ENCODE assay signal across 1 cellular context in the genomic region with DNA sequence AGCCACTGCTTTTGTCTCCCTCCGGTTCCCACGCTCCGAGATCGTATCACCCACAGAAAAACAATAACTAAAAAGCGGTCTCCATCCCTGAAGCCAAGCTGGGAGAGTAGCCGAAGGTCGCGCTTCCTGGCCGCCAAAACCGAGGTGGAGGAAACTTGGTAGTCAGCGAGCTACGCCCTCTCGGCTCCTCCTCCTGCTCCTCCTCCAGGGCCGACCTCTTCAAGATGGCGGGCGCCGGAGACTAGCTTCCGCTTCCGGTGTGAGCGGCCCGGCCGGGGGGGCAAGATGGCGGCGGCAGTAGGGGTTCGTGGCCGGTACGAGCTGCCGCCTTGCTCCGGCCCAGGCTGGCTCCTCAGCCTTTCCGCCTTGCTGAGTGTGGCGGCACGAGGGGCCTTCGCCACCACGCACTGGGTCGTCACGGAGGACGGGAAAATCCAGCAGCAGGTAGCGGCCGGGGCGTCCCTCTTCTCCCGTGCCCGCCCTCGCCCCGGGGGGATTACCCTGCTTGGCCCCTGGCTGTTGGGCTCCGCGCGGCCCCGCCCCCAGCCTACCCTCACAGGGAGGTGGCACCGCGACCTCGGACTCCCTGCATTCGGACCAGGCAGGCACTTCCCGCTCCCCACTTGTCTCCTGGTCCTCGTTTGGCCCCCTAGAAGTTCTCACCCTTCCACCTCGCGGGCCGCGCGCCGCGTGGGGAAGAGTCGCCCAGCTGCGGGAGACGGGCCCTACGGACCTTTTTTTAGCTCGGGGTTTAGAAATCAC.
A peak's percentile ranks its signal among the peaks of the same experiment; 100 is the strongest.
TF ChIP-seq lines count a peak whose summit lies in the region.

A gene with protein sequence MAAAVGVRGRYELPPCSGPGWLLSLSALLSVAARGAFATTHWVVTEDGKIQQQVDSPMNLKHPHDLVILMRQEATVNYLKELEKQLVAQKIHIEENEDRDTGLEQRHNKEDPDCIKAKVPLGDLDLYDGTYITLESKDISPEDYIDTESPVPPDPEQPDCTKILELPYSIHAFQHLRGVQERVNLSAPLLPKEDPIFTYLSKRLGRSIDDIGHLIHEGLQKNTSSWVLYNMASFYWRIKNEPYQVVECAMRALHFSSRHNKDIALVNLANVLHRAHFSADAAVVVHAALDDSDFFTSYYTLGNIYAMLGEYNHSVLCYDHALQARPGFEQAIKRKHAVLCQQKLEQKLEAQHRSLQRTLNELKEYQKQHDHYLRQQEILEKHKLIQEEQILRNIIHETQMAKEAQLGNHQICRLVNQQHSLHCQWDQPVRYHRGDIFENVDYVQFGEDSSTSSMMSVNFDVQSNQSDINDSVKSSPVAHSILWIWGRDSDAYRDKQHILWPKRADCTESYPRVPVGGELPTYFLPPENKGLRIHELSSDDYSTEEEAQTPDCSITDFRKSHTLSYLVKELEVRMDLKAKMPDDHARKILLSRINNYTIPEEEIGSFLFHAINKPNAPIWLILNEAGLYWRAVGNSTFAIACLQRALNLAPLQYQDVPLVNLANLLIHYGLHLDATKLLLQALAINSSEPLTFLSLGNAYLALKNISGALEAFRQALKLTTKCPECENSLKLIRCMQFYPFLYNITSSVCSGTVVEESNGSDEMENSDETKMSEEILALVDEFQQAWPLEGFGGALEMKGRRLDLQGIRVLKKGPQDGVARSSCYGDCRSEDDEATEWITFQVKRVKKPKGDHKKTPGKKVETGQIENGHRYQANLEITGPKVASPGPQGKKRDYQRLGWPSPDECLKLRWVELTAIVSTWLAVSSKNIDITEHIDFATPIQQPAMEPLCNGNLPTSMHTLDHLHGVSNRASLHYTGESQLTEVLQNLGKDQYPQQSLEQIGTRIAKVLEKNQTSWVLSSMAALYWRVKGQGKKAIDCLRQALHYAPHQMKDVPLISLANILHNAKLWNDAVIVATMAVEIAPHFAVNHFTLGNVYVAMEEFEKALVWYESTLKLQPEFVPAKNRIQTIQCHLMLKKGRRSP (plus strand): TSS at position 251 of the 762 bp plus-strand sequence. CDS start 35 bp downstream, at position 286.

TF ChIP-seq in HepG2, 621 proteins besides CTCF, POLR2A, EP300 and RAD21 (continued from another document and continues in another):
- TF ChIP-seq, protein P1, sequence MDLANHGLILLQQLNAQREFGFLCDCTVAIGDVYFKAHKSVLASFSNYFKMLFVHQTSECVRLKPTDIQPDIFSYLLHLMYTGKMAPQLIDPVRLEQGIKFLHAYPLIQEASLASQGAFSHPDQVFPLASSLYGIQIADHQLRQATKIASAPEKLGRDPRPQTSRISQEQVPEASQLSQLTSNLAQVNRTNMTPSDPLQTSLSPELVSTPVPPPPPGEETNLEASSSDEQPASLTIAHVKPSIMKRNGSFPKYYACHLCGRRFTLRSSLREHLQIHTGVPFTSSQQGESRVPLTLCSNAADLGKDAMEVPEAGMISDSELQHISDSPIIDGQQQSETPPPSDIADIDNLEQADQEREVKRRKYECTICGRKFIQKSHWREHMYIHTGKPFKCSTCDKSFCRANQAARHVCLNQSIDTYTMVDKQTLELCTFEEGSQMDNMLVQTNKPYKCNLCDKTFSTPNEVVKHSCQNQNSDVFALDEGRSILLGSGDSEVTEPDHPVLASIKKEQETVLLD (CRISPR knock-in tag; IDR thresholded peaks at IDR 0.05; ENCODE audit: low read depth) = peak; percentile 36; the same call in 1 of the 2 replicates
- TF ChIP-seq SP1 (IDR thresholded peaks at IDR 0.05) = no peak
- TF ChIP-seq SP1 (CRISPR knock-in tag; IDR thresholded peaks at IDR 0.05) = peak; percentile 54
- peak; percentile 13; the same call in 1 of the 2 replicates for TF ChIP-seq ZKSCAN8 (CRISPR knock-in tag; IDR thresholded peaks at IDR 0.05; ENCODE audit: borderline replicate concordance)
- TF ChIP-seq, protein P2, sequence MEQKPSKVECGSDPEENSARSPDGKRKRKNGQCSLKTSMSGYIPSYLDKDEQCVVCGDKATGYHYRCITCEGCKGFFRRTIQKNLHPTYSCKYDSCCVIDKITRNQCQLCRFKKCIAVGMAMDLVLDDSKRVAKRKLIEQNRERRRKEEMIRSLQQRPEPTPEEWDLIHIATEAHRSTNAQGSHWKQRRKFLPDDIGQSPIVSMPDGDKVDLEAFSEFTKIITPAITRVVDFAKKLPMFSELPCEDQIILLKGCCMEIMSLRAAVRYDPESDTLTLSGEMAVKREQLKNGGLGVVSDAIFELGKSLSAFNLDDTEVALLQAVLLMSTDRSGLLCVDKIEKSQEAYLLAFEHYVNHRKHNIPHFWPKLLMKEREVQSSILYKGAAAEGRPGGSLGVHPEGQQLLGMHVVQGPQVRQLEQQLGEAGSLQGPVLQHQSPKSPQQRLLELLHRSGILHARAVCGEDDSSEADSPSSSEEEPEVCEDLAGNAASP (CRISPR knock-in tag; IDR thresholded peaks at IDR 0.05; ENCODE audit: borderline replicate concordance) = peak; percentile 61
- TF ChIP-seq ZSCAN31 (CRISPR knock-in tag; IDR thresholded peaks at IDR 0.05; ENCODE audit: low read depth) = peak; percentile 89
- 0 out of 2 replicates have a peak, but pooled peaks have one; percentile 57 for TF ChIP-seq CENPT (CRISPR knock-in tag; IDR thresholded peaks at IDR 0.05; ENCODE audit: low read depth)
- TF ChIP-seq, protein P3, sequence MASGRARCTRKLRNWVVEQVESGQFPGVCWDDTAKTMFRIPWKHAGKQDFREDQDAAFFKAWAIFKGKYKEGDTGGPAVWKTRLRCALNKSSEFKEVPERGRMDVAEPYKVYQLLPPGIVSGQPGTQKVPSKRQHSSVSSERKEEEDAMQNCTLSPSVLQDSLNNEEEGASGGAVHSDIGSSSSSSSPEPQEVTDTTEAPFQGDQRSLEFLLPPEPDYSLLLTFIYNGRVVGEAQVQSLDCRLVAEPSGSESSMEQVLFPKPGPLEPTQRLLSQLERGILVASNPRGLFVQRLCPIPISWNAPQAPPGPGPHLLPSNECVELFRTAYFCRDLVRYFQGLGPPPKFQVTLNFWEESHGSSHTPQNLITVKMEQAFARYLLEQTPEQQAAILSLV (CRISPR knock-in tag; IDR thresholded peaks at IDR 0.05; ENCODE audit: borderline replicate concordance) = peak; percentile 94; the same call in 1 of the 2 replicates
- TF ChIP-seq, protein P4, sequence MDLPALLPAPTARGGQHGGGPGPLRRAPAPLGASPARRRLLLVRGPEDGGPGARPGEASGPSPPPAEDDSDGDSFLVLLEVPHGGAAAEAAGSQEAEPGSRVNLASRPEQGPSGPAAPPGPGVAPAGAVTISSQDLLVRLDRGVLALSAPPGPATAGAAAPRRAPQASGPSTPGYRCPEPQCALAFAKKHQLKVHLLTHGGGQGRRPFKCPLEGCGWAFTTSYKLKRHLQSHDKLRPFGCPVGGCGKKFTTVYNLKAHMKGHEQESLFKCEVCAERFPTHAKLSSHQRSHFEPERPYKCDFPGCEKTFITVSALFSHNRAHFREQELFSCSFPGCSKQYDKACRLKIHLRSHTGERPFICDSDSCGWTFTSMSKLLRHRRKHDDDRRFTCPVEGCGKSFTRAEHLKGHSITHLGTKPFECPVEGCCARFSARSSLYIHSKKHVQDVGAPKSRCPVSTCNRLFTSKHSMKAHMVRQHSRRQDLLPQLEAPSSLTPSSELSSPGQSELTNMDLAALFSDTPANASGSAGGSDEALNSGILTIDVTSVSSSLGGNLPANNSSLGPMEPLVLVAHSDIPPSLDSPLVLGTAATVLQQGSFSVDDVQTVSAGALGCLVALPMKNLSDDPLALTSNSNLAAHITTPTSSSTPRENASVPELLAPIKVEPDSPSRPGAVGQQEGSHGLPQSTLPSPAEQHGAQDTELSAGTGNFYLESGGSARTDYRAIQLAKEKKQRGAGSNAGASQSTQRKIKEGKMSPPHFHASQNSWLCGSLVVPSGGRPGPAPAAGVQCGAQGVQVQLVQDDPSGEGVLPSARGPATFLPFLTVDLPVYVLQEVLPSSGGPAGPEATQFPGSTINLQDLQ (CRISPR knock-in tag; IDR thresholded peaks at IDR 0.05) = peak; percentile 92; the same call in 1 of the 2 replicates
- TF ChIP-seq, protein P5, sequence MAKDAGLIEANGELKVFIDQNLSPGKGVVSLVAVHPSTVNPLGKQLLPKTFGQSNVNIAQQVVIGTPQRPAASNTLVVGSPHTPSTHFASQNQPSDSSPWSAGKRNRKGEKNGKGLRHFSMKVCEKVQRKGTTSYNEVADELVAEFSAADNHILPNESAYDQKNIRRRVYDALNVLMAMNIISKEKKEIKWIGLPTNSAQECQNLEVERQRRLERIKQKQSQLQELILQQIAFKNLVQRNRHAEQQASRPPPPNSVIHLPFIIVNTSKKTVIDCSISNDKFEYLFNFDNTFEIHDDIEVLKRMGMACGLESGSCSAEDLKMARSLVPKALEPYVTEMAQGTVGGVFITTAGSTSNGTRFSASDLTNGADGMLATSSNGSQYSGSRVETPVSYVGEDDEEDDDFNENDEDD (CRISPR knock-in tag; IDR thresholded peaks at IDR 0.05; ENCODE audit: borderline replicate concordance) = peak; percentile 39; the same call in 1 of the 2 replicates
- TF ChIP-seq ZNF550 (CRISPR knock-in tag; IDR thresholded peaks at IDR 0.05; ENCODE audit: borderline replicate concordance) = no peak
- TF ChIP-seq, protein P6, sequence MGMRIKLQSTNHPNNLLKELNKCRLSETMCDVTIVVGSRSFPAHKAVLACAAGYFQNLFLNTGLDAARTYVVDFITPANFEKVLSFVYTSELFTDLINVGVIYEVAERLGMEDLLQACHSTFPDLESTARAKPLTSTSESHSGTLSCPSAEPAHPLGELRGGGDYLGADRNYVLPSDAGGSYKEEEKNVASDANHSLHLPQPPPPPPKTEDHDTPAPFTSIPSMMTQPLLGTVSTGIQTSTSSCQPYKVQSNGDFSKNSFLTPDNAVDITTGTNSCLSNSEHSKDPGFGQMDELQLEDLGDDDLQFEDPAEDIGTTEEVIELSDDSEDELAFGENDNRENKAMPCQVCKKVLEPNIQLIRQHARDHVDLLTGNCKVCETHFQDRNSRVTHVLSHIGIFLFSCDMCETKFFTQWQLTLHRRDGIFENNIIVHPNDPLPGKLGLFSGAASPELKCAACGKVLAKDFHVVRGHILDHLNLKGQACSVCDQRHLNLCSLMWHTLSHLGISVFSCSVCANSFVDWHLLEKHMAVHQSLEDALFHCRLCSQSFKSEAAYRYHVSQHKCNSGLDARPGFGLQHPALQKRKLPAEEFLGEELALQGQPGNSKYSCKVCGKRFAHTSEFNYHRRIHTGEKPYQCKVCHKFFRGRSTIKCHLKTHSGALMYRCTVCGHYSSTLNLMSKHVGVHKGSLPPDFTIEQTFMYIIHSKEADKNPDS (CRISPR knock-in tag; IDR thresholded peaks at IDR 0.05) = no peak
- TF ChIP-seq GTF3A (CRISPR knock-in tag; conservative IDR thresholded peaks at IDR 0.05) = 0 out of 2 replicates have a peak, but pooled peaks have one; percentile 65
- peak; percentile 56; the same call in 1 of the 2 replicates for TF ChIP-seq ZNF768 (CRISPR knock-in tag; IDR thresholded peaks at IDR 0.05)
- TF ChIP-seq KAT2B (IDR thresholded peaks at IDR 0.05; ENCODE audit: borderline replicate concordance, low read depth, low read length) = no peak
- peak; percentile 82 for TF ChIP-seq SP5 (CRISPR knock-in tag; IDR thresholded peaks at IDR 0.05; ENCODE audit: borderline replicate concordance, low read depth)
- no peak for TF ChIP-seq ZNF644 (CRISPR knock-in tag; IDR thresholded peaks at IDR 0.05; ENCODE audit: low read depth)
- no peak for TF ChIP-seq RFX3 (CRISPR knock-in tag; IDR thresholded peaks at IDR 0.05)
- peak; percentile 79; the same call in 1 of the 2 replicates for TF ChIP-seq RXRA (CRISPR knock-in tag; IDR thresholded peaks at IDR 0.05)
- TF ChIP-seq, protein P7, sequence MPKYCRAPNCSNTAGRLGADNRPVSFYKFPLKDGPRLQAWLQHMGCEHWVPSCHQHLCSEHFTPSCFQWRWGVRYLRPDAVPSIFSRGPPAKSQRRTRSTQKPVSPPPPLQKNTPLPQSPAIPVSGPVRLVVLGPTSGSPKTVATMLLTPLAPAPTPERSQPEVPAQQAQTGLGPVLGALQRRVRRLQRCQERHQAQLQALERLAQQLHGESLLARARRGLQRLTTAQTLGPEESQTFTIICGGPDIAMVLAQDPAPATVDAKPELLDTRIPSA (CRISPR knock-in tag; IDR thresholded peaks at IDR 0.05; ENCODE audit: borderline replicate concordance) = 0 out of 2 replicates have a peak, but pooled peaks have one; percentile 27
- TF ChIP-seq, protein P8, sequence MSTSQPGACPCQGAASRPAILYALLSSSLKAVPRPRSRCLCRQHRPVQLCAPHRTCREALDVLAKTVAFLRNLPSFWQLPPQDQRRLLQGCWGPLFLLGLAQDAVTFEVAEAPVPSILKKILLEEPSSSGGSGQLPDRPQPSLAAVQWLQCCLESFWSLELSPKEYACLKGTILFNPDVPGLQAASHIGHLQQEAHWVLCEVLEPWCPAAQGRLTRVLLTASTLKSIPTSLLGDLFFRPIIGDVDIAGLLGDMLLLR (CRISPR knock-in tag; IDR thresholded peaks at IDR 0.05) = peak; percentile 87
- peak; percentile 80 for TF ChIP-seq ZNF878 (CRISPR knock-in tag; IDR thresholded peaks at IDR 0.05)
- no peak for TF ChIP-seq ISX (CRISPR knock-in tag; conservative IDR thresholded peaks at IDR 0.05)
- peak; percentile 47 for TF ChIP-seq SKI (IDR thresholded peaks at IDR 0.05; ENCODE audit: partially characterized antibody)
- TF ChIP-seq, protein P9, sequence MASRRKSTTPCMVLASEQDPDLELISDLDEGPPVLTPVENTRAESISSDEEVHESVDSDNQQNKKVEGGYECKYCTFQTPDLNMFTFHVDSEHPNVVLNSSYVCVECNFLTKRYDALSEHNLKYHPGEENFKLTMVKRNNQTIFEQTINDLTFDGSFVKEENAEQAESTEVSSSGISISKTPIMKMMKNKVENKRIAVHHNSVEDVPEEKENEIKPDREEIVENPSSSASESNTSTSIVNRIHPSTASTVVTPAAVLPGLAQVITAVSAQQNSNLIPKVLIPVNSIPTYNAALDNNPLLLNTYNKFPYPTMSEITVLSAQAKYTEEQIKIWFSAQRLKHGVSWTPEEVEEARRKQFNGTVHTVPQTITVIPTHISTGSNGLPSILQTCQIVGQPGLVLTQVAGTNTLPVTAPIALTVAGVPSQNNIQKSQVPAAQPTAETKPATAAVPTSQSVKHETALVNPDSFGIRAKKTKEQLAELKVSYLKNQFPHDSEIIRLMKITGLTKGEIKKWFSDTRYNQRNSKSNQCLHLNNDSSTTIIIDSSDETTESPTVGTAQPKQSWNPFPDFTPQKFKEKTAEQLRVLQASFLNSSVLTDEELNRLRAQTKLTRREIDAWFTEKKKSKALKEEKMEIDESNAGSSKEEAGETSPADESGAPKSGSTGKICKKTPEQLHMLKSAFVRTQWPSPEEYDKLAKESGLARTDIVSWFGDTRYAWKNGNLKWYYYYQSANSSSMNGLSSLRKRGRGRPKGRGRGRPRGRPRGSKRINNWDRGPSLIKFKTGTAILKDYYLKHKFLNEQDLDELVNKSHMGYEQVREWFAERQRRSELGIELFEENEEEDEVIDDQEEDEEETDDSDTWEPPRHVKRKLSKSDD (CRISPR knock-in tag; IDR thresholded peaks at IDR 0.05; ENCODE audit: low read depth) = peak; percentile 90
- TF ChIP-seq, protein P10, sequence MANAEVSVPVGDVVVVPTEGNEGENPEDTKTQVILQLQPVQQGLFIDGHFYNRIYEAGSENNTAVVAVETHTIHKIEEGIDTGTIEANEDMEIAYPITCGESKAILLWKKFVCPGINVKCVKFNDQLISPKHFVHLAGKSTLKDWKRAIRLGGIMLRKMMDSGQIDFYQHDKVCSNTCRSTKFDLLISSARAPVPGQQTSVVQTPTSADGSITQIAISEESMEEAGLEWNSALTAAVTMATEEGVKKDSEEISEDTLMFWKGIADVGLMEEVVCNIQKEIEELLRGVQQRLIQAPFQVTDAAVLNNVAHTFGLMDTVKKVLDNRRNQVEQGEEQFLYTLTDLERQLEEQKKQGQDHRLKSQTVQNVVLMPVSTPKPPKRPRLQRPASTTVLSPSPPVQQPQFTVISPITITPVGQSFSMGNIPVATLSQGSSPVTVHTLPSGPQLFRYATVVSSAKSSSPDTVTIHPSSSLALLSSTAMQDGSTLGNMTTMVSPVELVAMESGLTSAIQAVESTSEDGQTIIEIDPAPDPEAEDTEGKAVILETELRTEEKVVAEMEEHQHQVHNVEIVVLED (CRISPR knock-in tag; IDR thresholded peaks at IDR 0.05; ENCODE audit: borderline replicate concordance) = peak; percentile 75; the same call in 1 of the 2 replicates
- TF ChIP-seq SOX13 (IDR thresholded peaks at IDR 0.05) = no peak; the same call in 1 of the 2 replicates
- peak in 1 of 2 experiments; percentile 10; a peak in 1 of 4 replicates for TF ChIP-seq SOX13 (CRISPR knock-in tag; conservative IDR thresholded peaks at IDR 0.05 in 1 of 2, IDR thresholded peaks at IDR 0.05 in 1 of 2)
